8 cellular contexts compared by ENCODE assay signal in genomic region chrX:129759576-129760061, GRCh38.
A peak's percentile ranks its signal among the peaks of the same experiment; 100 is the strongest.
DNase-seq lines count a peak whose midpoint lies in the region; TF ChIP-seq lines count a peak whose summit lies in the region.

No MANE protein-coding gene starts in this region.

- H3F3A ChIP-seq in Loucy (ENCODE audit: low read depth) = no peaks in the 10 kb centered on the region

- in situ Hi-C loops in GM13977 (cut with MboI; ENCODE audit: low pct_unique_long_range_greater_than_20kb, low sequenced_read_pairs, unreplicated experiment) = no loop called here

- H3K4me1 ChIP-seq in Loucy (ENCODE audit: insufficient read depth, low read length, poor library complexity, severe bottlenecking) = peaks cover 43% of the 10 kb centered on the region

- peak; percentile 75 for DNase-seq in GDM1 (lab: John Stamatoyannopoulos, UW)
- peak; percentile 44 for DNase-seq in activated effector memory CD4-positive, alpha-beta T cell treated with Interleukin-2 at 50 U/mL for 16 hours
- DNase-seq in head of caudate nucleus = peak; percentile 8 to 77 (median 57)
- peak; percentile 65 for DNase-seq in stimulated activated CD4-positive, alpha-beta T cell treated with anti-CD3 and anti-CD28 coated beads, Interleukin-1b, Interleukin-23, amount 100 ng/mL, for 48 hours
- no peak for DNase-seq in middle frontal gyrus (ENCODE audit: extremely low spot score, low spot score)
- no peak for DNase-seq in GM13977 (ENCODE audit: low spot score)
- DNase-seq in NCI-H2227 (lab: John Stamatoyannopoulos, UW; ENCODE audit: unreplicated experiment) = no peak

- H3K27me3 ChIP-seq in Loucy (ENCODE audit: insufficient read depth, low read length, poor library complexity, severe bottlenecking) = no peaks in the 10 kb centered on the region

- no peaks in the 10 kb centered on the region for H4K20me1 ChIP-seq in Loucy (ENCODE audit: insufficient read depth, low read length, poor library complexity, severe bottlenecking)

- TF ChIP-seq CTCF in Loucy (conservative IDR thresholded peaks at IDR 0.05; ENCODE audit: low read length) (peak; percentile 32), GM13977 (IDR thresholded peaks at IDR 0.05; ENCODE audit: extremely low read depth, insufficient read depth, missing control alignments) (no peak)

- H3K4me2 ChIP-seq in Loucy (ENCODE audit: low read depth, low read length, poor library complexity, severe bottlenecking) = peak overlapping the region; percentile 71

- peak overlapping the region; percentile 69 for H2AFZ ChIP-seq in Loucy (ENCODE audit: low read length)

- peak overlapping the region; percentile 54 for H3K4me3 ChIP-seq in Loucy (ENCODE audit: low read length, poor library complexity, severe bottlenecking)

- peak overlapping the region; percentile 60 for H3K9ac ChIP-seq in Loucy (ENCODE audit: low read depth, low read length, poor library complexity, severe bottlenecking)

- intact Hi-C loops in head of caudate nucleus (cut with DNase I) = no loop called here

- no peaks in the 10 kb centered on the region for H3K36me3 ChIP-seq in Loucy (ENCODE audit: insufficient read depth, low read length)

- no peaks in the 10 kb centered on the region for H3K9me2 ChIP-seq in Loucy (replicated peaks; ENCODE audit: low read depth, low read length)

- no peaks in the 10 kb centered on the region for H3K79me2 ChIP-seq in Loucy (ENCODE audit: insufficient read depth, low read length)

- no peaks in the 10 kb centered on the region for H3K9me3 ChIP-seq in Loucy (ENCODE audit: insufficient read depth, low read depth, low read length)

Comparison
In these comparisons a context has a peak if more than half of its experiments do, and no peak if none do; other contexts are left out.
1. DNase-seq: peak in GDM1 (single experiment), activated effector memory CD4-positive, alpha-beta T cell treated with Interleukin-2 at 50 U/mL for 16 hours (single experiment), head of caudate nucleus (42 of 42) and stimulated activated CD4-positive, alpha-beta T cell treated with anti-CD3 and anti-CD28 coated beads, Interleukin-1b, Interleukin-23, amount 100 ng/mL, for 48 hours (single experiment); none in middle frontal gyrus (single experiment), GM13977 (single experiment) and NCI-H2227 (single experiment).